ENCODE assay signal across 16 cellular contexts in genomic region chr11:78331711-78332110, GRCh38.
DNase-seq lines count a peak whose midpoint lies in the region; TF ChIP-seq lines count a peak whose summit lies in the region.
"Had no signal": no experiment of that assay in that cellular context is flagged by ENCODE, and none has a peak within 500 bp of the region (broad histone marks: within the 10 kb centered on the region; RNA-seq: fewer than 3 reads in every experiment).

No MANE protein-coding gene starts in this region.

- no CpG with 5 or more reads among the region's 3 CpGs for WGBS in neuronal stem cell (ENCODE audit: extremely low coverage in 2 of 2, insufficient read length in 2 of 2, insufficient replicate concordance in 1 of 2), 2 donors

- H4K8ac ChIP-seq in neuronal stem cell (ENCODE audit: low read depth, low read length): no peak overlapping the region

- H2BK15ac ChIP-seq in neuronal stem cell (ENCODE audit: low read length): no peak overlapping the region

- peaks cover 22% of the 10 kb centered on the region for H3K9me3 Mint-ChIP-seq in Caco-2 (ENCODE audit: unreplicated experiment)

- no peak overlapping the region for H3K14ac ChIP-seq in neuronal stem cell (ENCODE audit: low read length)

- H3K27ac ChIP-seq in OCI-LY3 (ENCODE audit: low read length) (no peak overlapping the region), dorsolateral prefrontal cortex (peak overlapping the region in 58 of 59 donors; percentile 43 to 99 (median 89)), neuronal stem cell (replicated peaks; ENCODE audit: low read length) (peak overlapping the region; percentile 7)
- H3K27ac ChIP-seq: lower lobe of right lung, suprapubic skin had no signal

- DNase-seq in Caco-2 (no peak), dorsolateral prefrontal cortex (peak in 9 of 10 donors; percentile 13 to 86 (median 72)), neuronal stem cell (ENCODE audit: low spot score) (no peak), DMS 273 treated with DMSO at 0.1 percent for 48 hours (lab: John Stamatoyannopoulos, UW) (no peak), D341Med (ENCODE audit: low spot score) (no peak), SW480 (ENCODE audit: low spot score) (no peak), HEK293T (ENCODE audit: extremely low spot score) (no peak)
- DNase-seq: amniotic stem cell; cortex of kidney; H9; lower lobe of right lung; NCI-H1417 treated with DMSO at 0.1 percent for 48 hours; NCI-H446 treated with DMSO at 0.1 percent for 48 hours; stimulated activated CD4-positive, alpha-beta T cell treated with anti-CD3 and anti-CD28 coated beads, Interleukin-12 subunit alpha, Interleukin-12 subunit beta, amount 100 ng/mL, for 4 hours had no signal

- H2BK120ac ChIP-seq in neuronal stem cell (ENCODE audit: low read depth, low read length): no peak overlapping the region

- no peak overlapping the region for H3K23ac ChIP-seq in neuronal stem cell (ENCODE audit: low read depth, low read length, poor library complexity)

- TF ChIP-seq CTCF in Caco-2 (IDR thresholded peaks at IDR 0.05; ENCODE audit: insufficient read depth in 1 of 2, low read depth in 1 of 2, low read length in 1 of 2, severe bottlenecking in 1 of 2, unreplicated experiment in 1 of 2) (no peak), OCI-LY3 (IDR thresholded peaks at IDR 0.05; ENCODE audit: low read depth, low read length) (no peak), dorsolateral prefrontal cortex (IDR thresholded peaks at IDR 0.05 in 54 of 56, conservative IDR thresholded peaks at IDR 0.05 in 2 of 56; ENCODE audit: low read depth in 1 of 56, partially characterized antibody in 56 of 56) (peak in 10 of 56 donors; percentile 4 to 40 (median 20))

- BruUV-seq in Caco-2 (replicated peaks; lab: Mats Ljungman, UMichigan): no TSS peak

- H3K4me1 ChIP-seq in Caco-2 (peaks cover 19% of the 10 kb centered on the region), OCI-LY3 (ENCODE audit: low read length) (peaks cover 25% of the 10 kb centered on the region), neuronal stem cell (ENCODE audit: control insufficient read depth in 2 of 2, insufficient read depth in 1 of 2, low read depth in 1 of 2, low read length in 2 of 2) (peaks cover 3 to 4% of the 10 kb centered on the region in 2 donors)

- intact Hi-C loops in Caco-2 (cut with micrococcal nuclease; ENCODE audit: unreplicated experiment): no loop called here
- intact Hi-C loops in dorsolateral prefrontal cortex (cut with DNase I): loop anchor here (1.0 to 5.0 kb wide), 3 partner anchors 12 to 104 kb away; partner anchors contain the start of gene GAB2 (in 2 of the 2)

- no peak overlapping the region for H2BK5ac ChIP-seq in neuronal stem cell (ENCODE audit: low read length)

- H3K18ac ChIP-seq in neuronal stem cell (ENCODE audit: low read length): no peak overlapping the region

- H3K4me2 ChIP-seq in OCI-LY3 (ENCODE audit: low read length) (peak overlapping the region; percentile 61), neuronal stem cell (ENCODE audit: insufficient read depth, low read length, poor library complexity, severe bottlenecking) (no peak overlapping the region)

- H3K9ac ChIP-seq in OCI-LY3 (ENCODE audit: low read length) (no peak overlapping the region), neuronal stem cell (ENCODE audit: low read depth, low read length, poor library complexity) (no peak overlapping the region)

- no peaks in the 10 kb centered on the region for H4K20me1 ChIP-seq in OCI-LY3 (ENCODE audit: insufficient read depth, low read length)

- no peaks in the 10 kb centered on the region for H3K27me3 Mint-ChIP-seq in Caco-2 (ENCODE audit: insufficient read depth, unreplicated experiment)

- H3K36me3 ChIP-seq in Caco-2 (ENCODE audit: control insufficient read depth, insufficient read depth, low read length): no peaks in the 10 kb centered on the region
- H3K36me3 ChIP-seq in OCI-LY3 (replicated peaks; ENCODE audit: low read depth, low read length): no peaks in the 10 kb centered on the region
- H3K36me3 ChIP-seq in neuronal stem cell (replicated peaks in 1 of 2; ENCODE audit: control insufficient read depth in 2 of 2, insufficient read depth in 2 of 2, low read length in 2 of 2): no peaks in the 10 kb centered on the region
- H3K36me3 ChIP-seq: lower lobe of right lung, suprapubic skin had no signal

- H3K79me1 ChIP-seq in neuronal stem cell (ENCODE audit: low read depth, low read length): no peaks in the 10 kb centered on the region

- H3K4me3 Mint-ChIP-seq in Caco-2 (ENCODE audit: unreplicated experiment): no peak overlapping the region
- H3K4me3 Mint-ChIP-seq: H9 had no signal

- POLR2A ChIA-PET in Caco-2 (lab: Charles Lee): no interaction called here
- POLR2A ChIA-PET in HEK293T (lab: Yijun Ruan, JAX): no interaction called here

- no peak overlapping the region for H2AK5ac ChIP-seq in neuronal stem cell (ENCODE audit: low read depth, low read length)

- H3K36me3 Mint-ChIP-seq in Caco-2 (ENCODE audit: insufficient read depth, unreplicated experiment): peaks cover 18% of the 10 kb centered on the region

- peaks cover 5% of the 10 kb centered on the region for H3K79me2 ChIP-seq in OCI-LY3 (ENCODE audit: low read length)

- no peak overlapping the region for H3K4me3 ChIP-seq in Caco-2 (ENCODE audit: low read depth, low read length)
- peak overlapping the region; percentile 16; the same call in 1 of the 2 replicates for H3K4me3 ChIP-seq in OCI-LY3 (ENCODE audit: low read length)
- H3K4me3 ChIP-seq in dorsolateral prefrontal cortex: peak overlapping the region in 8 of 59 donors; percentile 1 to 31 (median 10)
- no peak overlapping the region for H3K4me3 ChIP-seq in neuronal stem cell (ENCODE audit: low read length in 2 of 2)
- H3K4me3 ChIP-seq: lower lobe of right lung, suprapubic skin had no signal

- H3K27me3 ChIP-seq in Caco-2 (replicated peaks; ENCODE audit: control insufficient read depth, insufficient read depth, low read length): no peaks in the 10 kb centered on the region
- no peaks in the 10 kb centered on the region for H3K27me3 ChIP-seq in OCI-LY3 (ENCODE audit: low read depth, low read length)
- no peaks in the 10 kb centered on the region for H3K27me3 ChIP-seq in dorsolateral prefrontal cortex
- no peaks in the 10 kb centered on the region for H3K27me3 ChIP-seq in neuronal stem cell (ENCODE audit: control insufficient read depth in 3 of 3, insufficient read depth in 3 of 3, low read depth in 1 of 3, low read length in 3 of 3)
- H3K27me3 ChIP-seq: suprapubic skin had no signal

- H3K27ac Mint-ChIP-seq in Caco-2 (ENCODE audit: unreplicated experiment): peak overlapping the region; percentile 36

- CTCF ChIA-PET in Caco-2 (lab: Charles Lee): no interaction called here
- CTCF ChIA-PET in HEK293T (lab: Yijun Ruan, JAX): no interaction called here

- no peak overlapping the region for H3K4ac ChIP-seq in neuronal stem cell (ENCODE audit: low read length)

- H2AFZ ChIP-seq in OCI-LY3 (ENCODE audit: low read depth, low read length) (no peak overlapping the region), neuronal stem cell (ENCODE audit: low read length) (no peak overlapping the region)

- H3K9me3 ChIP-seq in Caco-2 (peaks cover 6% of the 10 kb centered on the region; the same call in 1 of the 2 replicates), OCI-LY3 (ENCODE audit: insufficient read depth, low read length) (no peaks in the 10 kb centered on the region), neuronal stem cell (replicated peaks in 1 of 2; ENCODE audit: control insufficient read depth in 2 of 2, insufficient read depth in 1 of 2, low read depth in 1 of 2, low read length in 2 of 2) (peaks cover 0 to 9% of the 10 kb centered on the region in 2 donors)
- H3K9me3 ChIP-seq: lower lobe of right lung, suprapubic skin had no signal

- H2BK12ac ChIP-seq in neuronal stem cell (ENCODE audit: low read length): no peak overlapping the region

- H3K4me1 Mint-ChIP-seq in Caco-2 (ENCODE audit: low read depth, unreplicated experiment): peaks cover 27% of the 10 kb centered on the region

- no peak overlapping the region for H4K91ac ChIP-seq in neuronal stem cell (ENCODE audit: low read depth, low read length, poor library complexity)

TF ChIP-seq in HEK293T, 16 proteins besides CTCF, POLR2A, EP300 and RAD21:
- TF ChIP-seq ZNF384 (IDR thresholded peaks at IDR 0.05) (no peak), SUZ12 (IDR thresholded peaks at IDR 0.05) (no peak), BHLHE40 (IDR thresholded peaks at IDR 0.05; ENCODE audit: borderline replicate concordance) (no peak)

Comparison
In these comparisons a context has a peak if more than half of its experiments do, and no peak if none do; other contexts are left out.
1. DNase-seq: peak in dorsolateral prefrontal cortex (9 of 10); none in Caco-2 (0 of 2), neuronal stem cell (single experiment), DMS 273 treated with DMSO at 0.1 percent for 48 hours (single experiment), D341Med (single experiment), SW480 (single experiment) and HEK293T (single experiment).